In genomic region chr6:152240436-152240835, GRCh38 we compare ENCODE assay signal across 25 cellular contexts.
DNase-seq lines count a peak whose midpoint lies in the region; ATAC-seq, FAIRE-seq and TF ChIP-seq lines count a peak whose summit lies in the region.
"Had no signal": no experiment of that assay in that cellular context is flagged by ENCODE, and none has a peak within 500 bp of the region (broad histone marks: within the 10 kb centered on the region; RNA-seq: fewer than 3 reads in every experiment).

No MANE protein-coding gene starts in this region.

- H3K4me1 ChIP-seq in endothelial cell of umbilical vein (ENCODE audit: control insufficient read depth, extremely low read depth, insufficient read depth, low read length) = no peaks in the 10 kb centered on the region
- H3K4me1 ChIP-seq in pancreas = peaks cover 15 to 26% (median 22%) of the 10 kb centered on the region in 3 donors
- H3K4me1 ChIP-seq: BLaER1 had no signal

- H3K9me3 ChIP-seq in CD4-positive, alpha-beta T cell (ENCODE audit: control insufficient read depth, low read length) = no peaks in the 10 kb centered on the region
- H3K9me3 ChIP-seq in endothelial cell of umbilical vein (replicated peaks; ENCODE audit: control insufficient read depth, insufficient read depth, low read length) = no peaks in the 10 kb centered on the region
- H3K9me3 ChIP-seq in pancreas = no peaks in the 10 kb centered on the region
- H3K9me3 ChIP-seq: BLaER1 had no signal

- no peaks in the 10 kb centered on the region for H3K9me3 Mint-ChIP-seq in CD4-positive, alpha-beta T cell
- H3K9me3 Mint-ChIP-seq: CD8-positive, alpha-beta T cell; GM23338 had no signal

- no peak overlapping the region for H3K9ac ChIP-seq in endothelial cell of umbilical vein (replicated peaks; ENCODE audit: extremely low read depth, insufficient read depth, low read length)
- H3K9ac ChIP-seq: BLaER1 had no signal

- no peaks in the 10 kb centered on the region for H3K27me3 Mint-ChIP-seq in CD4-positive, alpha-beta T cell

- CTCF ChIA-PET in CD4-positive, alpha-beta T cell (lab: Charles Lee) = no interaction called here
- CTCF ChIA-PET in endothelial cell of umbilical vein (lab: Charles Lee) = interaction anchor here (1.1 kb wide), 1 partner anchor 116 kb away, joined by 3 read pairs; no protein-coding TSS in a partner anchor

- TF ChIP-seq POLR2A in endothelial cell of umbilical vein (IDR thresholded peaks at IDR 0.05; ENCODE audit: low read depth, low read length) = no peak

- no peak overlapping the region for H2AFZ ChIP-seq in endothelial cell of umbilical vein (ENCODE audit: low read depth, low read length)
- H2AFZ ChIP-seq: GM23338 had no signal

- no peak overlapping the region for H3K4me3 ChIP-seq in endothelial cell of umbilical vein (replicated peaks in 1 of 3; ENCODE audit: insufficient read depth in 1 of 3, low read depth in 1 of 3, low read length in 3 of 3)
- H3K4me3 ChIP-seq in pancreas = no peak overlapping the region
- H3K4me3 ChIP-seq: BLaER1, GM23338, SK-N-MC had no signal

- no peak overlapping the region for H3K27ac ChIP-seq in CD4-positive, alpha-beta T cell (ENCODE audit: low read depth, low read length)
- no peak overlapping the region for H3K27ac ChIP-seq in endothelial cell of umbilical vein (ENCODE audit: insufficient read depth, low read depth, low read length)
- H3K27ac ChIP-seq in pancreas = peak overlapping the region; percentile 35 to 83 (median 62)
- H3K27ac ChIP-seq: BLaER1, RWPE1, SK-N-MC had no signal

- no peak for ATAC-seq in CD4-positive, alpha-beta T cell (ENCODE audit: poor library complexity)
- ATAC-seq in pancreas (peak in 3 of 4 donors; percentile 4 to 23 (median 21)), HG02840 (IDR thresholded peaks at IDR 0.05; ENCODE audit: low FRiP score, unreplicated experiment) (no peak)
- ATAC-seq: CD8-positive, alpha-beta T cell; GM23338; HCT116 had no signal

- intact Hi-C loops in CD4-positive, alpha-beta T cell (cut with DNase I, micrococcal nuclease) = loop anchor here in 1 of 2 experiments (5.0 kb wide), 1 partner anchor 83 kb away; no protein-coding TSS in a partner anchor
- intact Hi-C loops in endothelial cell of umbilical vein (cut with micrococcal nuclease) (no loop called here), pancreas (cut with DNase I) (no loop called here)

- H4K20me1 ChIP-seq in endothelial cell of umbilical vein (replicated peaks; ENCODE audit: control insufficient read depth, extremely low read depth, insufficient read depth, low read length) = no peaks in the 10 kb centered on the region
- H4K20me1 ChIP-seq: BLaER1 had no signal

- H3K9me1 ChIP-seq in endothelial cell of umbilical vein (replicated peaks; ENCODE audit: control insufficient read depth, extremely low read depth, insufficient read depth, low read length) = no peaks in the 10 kb centered on the region

- dilution Hi-C loops in endothelial cell of umbilical vein (cut with MboI; ENCODE audit: extremely low pct_ligation_motif_present, low sequenced_read_pairs) = no loop called here

- in situ Hi-C loops in ACHN (cut with HindIII; ENCODE audit: low pct_ligation_motif_present, low pct_unique_long_range_greater_than_20kb, low sequenced_read_pairs) = no loop called here

- DNase-seq in CD4-positive, alpha-beta T cell = no peak
- DNase-seq in NCI-H226 = peak; percentile 39
- peak; percentile 14 for DNase-seq in endothelial cell of umbilical vein (ENCODE audit: low read depth, low spot score)
- no peak for DNase-seq in pancreas
- DNase-seq in ACHN = no peak
- DNase-seq in stimulated activated CD4-positive, alpha-beta T cell treated with anti-CD3 and anti-CD28 coated beads, Interleukin-4, amount 100 ng/mL, for 4 hours = no peak
- DNase-seq: Calu3; CD8-positive, alpha-beta T cell; DMS153; KG1; NCI-H1092; NCI-H1436; NCI-H187 treated with DMSO at 0.1 percent for 48 hours; NCI-H2107; NCI-H510A; NK-92 treated with Interleukin-12 subunit alpha and Interleukin-12 subunit beta, amount 100 ng/mL, for 24 hours; SHP77 treated with DMSO at 0.1 percent for 48 hours had no signal

- no peak overlapping the region for H3K4me3 Mint-ChIP-seq in CD4-positive, alpha-beta T cell
- H3K4me3 Mint-ChIP-seq: CD8-positive, alpha-beta T cell; GM23338 had no signal

- H3K4me2 ChIP-seq in endothelial cell of umbilical vein (ENCODE audit: insufficient read depth, low read length) = no peak overlapping the region
- H3K4me2 ChIP-seq: BLaER1, GM23338 had no signal

- no peaks in the 10 kb centered on the region for H3K79me2 ChIP-seq in endothelial cell of umbilical vein (ENCODE audit: control insufficient read depth, insufficient read depth, low read length)

- FAIRE-seq in endothelial cell of umbilical vein (lab: Jason Lieb, UNC) (no peak), pancreas (lab: Jason Lieb, UNC) (no peak)
- FAIRE-seq: GM12892, GM18507 had no signal

- H3K27ac Mint-ChIP-seq in CD4-positive, alpha-beta T cell = peak overlapping the region; percentile 8
- H3K27ac Mint-ChIP-seq: CD8-positive, alpha-beta T cell; GM23338 had no signal

- no peak for TF ChIP-seq CTCF in CD4-positive, alpha-beta T cell (IDR thresholded peaks at IDR 0.05)
- TF ChIP-seq CTCF in endothelial cell of umbilical vein (IDR thresholded peaks at IDR 0.05; ENCODE audit: extremely low read depth in 1 of 2, insufficient read depth in 1 of 2, low read depth in 1 of 2, low read length in 2 of 2) (no peak), pancreas (IDR thresholded peaks at IDR 0.05) (no peak)

- H3K36me3 ChIP-seq in endothelial cell of umbilical vein (ENCODE audit: control insufficient read depth in 2 of 2, extremely low read depth in 1 of 2, insufficient read depth in 2 of 2, low read length in 2 of 2) = peaks cover 0 to 9% of the 10 kb centered on the region in 2 experiments
- H3K36me3 ChIP-seq in pancreas = peaks cover 0 to 37% (median 5%) of the 10 kb centered on the region in 3 donors

- peaks cover 97% of the 10 kb centered on the region for H3K36me3 Mint-ChIP-seq in CD4-positive, alpha-beta T cell (ENCODE audit: low read depth)

- no peaks in the 10 kb centered on the region for H3K27me3 ChIP-seq in CD4-positive, alpha-beta T cell (ENCODE audit: control insufficient read depth, insufficient read depth, low read length)
- H3K27me3 ChIP-seq in endothelial cell of umbilical vein (ENCODE audit: control insufficient read depth in 2 of 2, insufficient read depth in 2 of 2, low read length in 2 of 2) = no peaks in the 10 kb centered on the region
- H3K27me3 ChIP-seq in pancreas = no peaks in the 10 kb centered on the region
- H3K27me3 ChIP-seq: BLaER1 had no signal

- POLR2A ChIA-PET in CD4-positive, alpha-beta T cell (lab: Charles Lee) = interaction anchor here (1.1 kb wide), 1 partner anchor 61 kb away, joined by 3 read pairs; no protein-coding TSS in a partner anchor
- POLR2A ChIA-PET in endothelial cell of umbilical vein (lab: Charles Lee) = no interaction called here

- WGBS in pancreas, 2 donors = 50 to 58% methylated on average over 3 of the region's 3 CpGs

- BruUV-seq in endothelial cell of umbilical vein (replicated peaks; lab: Mats Ljungman, UMichigan) = no TSS peak

- no peaks in the 10 kb centered on the region for H3K4me1 Mint-ChIP-seq in CD4-positive, alpha-beta T cell (ENCODE audit: low read depth)
- H3K4me1 Mint-ChIP-seq: GM23338 had no signal

TF ChIP-seq in endothelial cell of umbilical vein, 7 proteins besides CTCF, POLR2A, EP300 and RAD21:
- TF ChIP-seq EZH2 (IDR thresholded peaks at IDR 0.05; ENCODE audit: borderline replicate concordance, low read depth, low read length, severe bottlenecking) = no peak
- no peak for TF ChIP-seq MAX (IDR thresholded peaks at IDR 0.05; ENCODE audit: insufficient read depth, insufficient read length)
- no peak for TF ChIP-seq POLR2AphosphoS5 (IDR thresholded peaks at IDR 0.05; ENCODE audit: insufficient read depth, low read depth, low read length)
- no peak for TF ChIP-seq FOS (IDR thresholded peaks at IDR 0.05; ENCODE audit: borderline replicate concordance, insufficient read depth, low read length)
- TF ChIP-seq MYC (IDR thresholded peaks at IDR 0.05; ENCODE audit: low read depth, low read length) = no peak
- no peak for TF ChIP-seq JUN (IDR thresholded peaks at IDR 0.05; ENCODE audit: borderline replicate concordance, insufficient read depth, insufficient read length, low read depth)
- no peak for TF ChIP-seq GATA2 (IDR thresholded peaks at IDR 0.05; ENCODE audit: insufficient read depth, insufficient read length, low read depth, low read length)

Comparison
In these comparisons a context has a peak if more than half of its experiments do, and no peak if none do; other contexts are left out.
1. ATAC-seq: peak in pancreas (3 of 4); none in CD4-positive, alpha-beta T cell (single experiment) and HG02840 (single experiment).
2. DNase-seq: peak in NCI-H226 (single experiment) and endothelial cell of umbilical vein (single experiment); none in CD4-positive, alpha-beta T cell (0 of 10), pancreas (0 of 6), ACHN (single experiment) and stimulated activated CD4-positive, alpha-beta T cell treated with anti-CD3 and anti-CD28 coated beads, Interleukin-4, amount 100 ng/mL, for 4 hours (0 of 2).
3. H3K27ac ChIP-seq: peak in pancreas (4 of 4); none in CD4-positive, alpha-beta T cell (single experiment) and endothelial cell of umbilical vein (single experiment).